In genomic region chr6:141482773-141483172, GRCh38 we compare ENCODE assay signal across 10 cellular contexts.
DNase-seq lines count a peak whose midpoint lies in the region; ATAC-seq, FAIRE-seq and TF ChIP-seq lines count a peak whose summit lies in the region.
"Had no signal": no experiment of that assay in that cellular context is flagged by ENCODE, and none has a peak within 500 bp of the region (broad histone marks: within the 10 kb centered on the region; RNA-seq: fewer than 3 reads in every experiment).

No MANE protein-coding gene starts in this region.

- peak overlapping the region; percentile 79 for H3K4me3 Mint-ChIP-seq in activated naive CD8-positive, alpha-beta T cell treated with anti-CD3 and anti-CD28 coated beads for 36 hours
- peak overlapping the region; percentile 85 for H3K4me3 Mint-ChIP-seq in natural killer cell treated with Interleukin-12 subunit alpha and Interleukin-12 subunit beta and Interleukin-15 and Interleukin-18, amount 100 ng/mL, for 72 hours

- H3K4me1 Mint-ChIP-seq in activated naive CD8-positive, alpha-beta T cell treated with anti-CD3 and anti-CD28 coated beads for 36 hours, result peaks cover 30% of the 10 kb centered on the region
- peaks cover 19 to 27% of the 10 kb centered on the region in 2 donors for H3K4me1 Mint-ChIP-seq in natural killer cell treated with Interleukin-12 subunit alpha and Interleukin-12 subunit beta and Interleukin-15 and Interleukin-18, amount 100 ng/mL, for 72 hours (ENCODE audit: low read depth in 2 of 2)

- H3K79me2 ChIP-seq in MM.1S (ENCODE audit: low read length), result no peaks in the 10 kb centered on the region

- no peaks in the 10 kb centered on the region for H4K20me1 ChIP-seq in MM.1S (ENCODE audit: insufficient read depth, low read length)

- H3K4me1 ChIP-seq in MM.1S (ENCODE audit: low read length), result peaks cover 21% of the 10 kb centered on the region

- no peaks in the 10 kb centered on the region for H3K36me3 ChIP-seq in MM.1S (replicated peaks; ENCODE audit: insufficient read depth, low read length)

- no peak for ATAC-seq in natural killer cell treated with Interleukin-12 subunit alpha and Interleukin-12 subunit beta and Interleukin-15 and Interleukin-18, amount 100 ng/mL, for 72 hours
- no peak for ATAC-seq in GM18868 (IDR thresholded peaks at IDR 0.05; ENCODE audit: unreplicated experiment)
- no peak for ATAC-seq in HG02642 (IDR thresholded peaks at IDR 0.05; ENCODE audit: poor library complexity, unreplicated experiment)

- H3K36me3 Mint-ChIP-seq in activated naive CD8-positive, alpha-beta T cell treated with anti-CD3 and anti-CD28 coated beads for 36 hours, result peaks cover 12% of the 10 kb centered on the region
- no peaks in the 10 kb centered on the region for H3K36me3 Mint-ChIP-seq in natural killer cell treated with Interleukin-12 subunit alpha and Interleukin-12 subunit beta and Interleukin-15 and Interleukin-18, amount 100 ng/mL, for 72 hours

- H3F3A ChIP-seq in MM.1S (ENCODE audit: insufficient read depth, low read length), result peaks cover 23% of the 10 kb centered on the region

- no peaks in the 10 kb centered on the region for H3K27me3 ChIP-seq in MM.1S (replicated peaks; ENCODE audit: insufficient read depth, low read length)

- no peaks in the 10 kb centered on the region for H3K27me3 Mint-ChIP-seq in activated naive CD8-positive, alpha-beta T cell treated with anti-CD3 and anti-CD28 coated beads for 36 hours
- H3K27me3 Mint-ChIP-seq in natural killer cell treated with Interleukin-12 subunit alpha and Interleukin-12 subunit beta and Interleukin-15 and Interleukin-18, amount 100 ng/mL, for 72 hours, result no peaks in the 10 kb centered on the region

- DNase-seq in DMS114 treated with DMSO at 0.1 percent for 48 hours (lab: John Stamatoyannopoulos, UW; ENCODE audit: unreplicated experiment), result peak; percentile 89
- DNase-seq in MM.1S, result no peak
- no peak for DNase-seq in activated naive CD8-positive, alpha-beta T cell treated with anti-CD3 and anti-CD28 coated beads for 36 hours
- no peak for DNase-seq in natural killer cell treated with Interleukin-12 subunit alpha and Interleukin-12 subunit beta and Interleukin-15 and Interleukin-18, amount 100 ng/mL, for 72 hours (ENCODE audit: low spot score)
- DNase-seq in D721Med (ENCODE audit: insufficient read length, low spot score), result no peak
- no peak for DNase-seq in head of caudate nucleus
- DNase-seq: NCI-H524 treated with DMSO at 0.1 percent for 48 hours; stimulated activated CD4-positive, alpha-beta T cell treated with anti-CD3 and anti-CD28 coated beads, Interleukin-15, amount 100 ng/mL, for 24 hours had no signal

- peak overlapping the region; percentile 45 for H3K4me3 ChIP-seq in MM.1S (ENCODE audit: low read length)

- peak overlapping the region; percentile 48 for H3K9ac ChIP-seq in MM.1S (ENCODE audit: low read length)

- intact Hi-C loops in head of caudate nucleus (cut with DNase I), result no loop called here

- no peak for TF ChIP-seq CTCF in MM.1S (IDR thresholded peaks at IDR 0.05; ENCODE audit: low read length)
- TF ChIP-seq CTCF in D721Med (IDR thresholded peaks at IDR 0.05; ENCODE audit: insufficient read depth, missing control alignments), result no peak

- no peaks in the 10 kb centered on the region for H3K9me3 ChIP-seq in MM.1S (replicated peaks; ENCODE audit: insufficient read depth, low read length)

- H2AFZ ChIP-seq in MM.1S (ENCODE audit: low read length), result peak overlapping the region; percentile 63

- H3K9me3 Mint-ChIP-seq in activated naive CD8-positive, alpha-beta T cell treated with anti-CD3 and anti-CD28 coated beads for 36 hours, result peaks cover 15% of the 10 kb centered on the region
- no peaks in the 10 kb centered on the region for H3K9me3 Mint-ChIP-seq in natural killer cell treated with Interleukin-12 subunit alpha and Interleukin-12 subunit beta and Interleukin-15 and Interleukin-18, amount 100 ng/mL, for 72 hours

- no peak for FAIRE-seq in D721Med (lab: Jason Lieb, UNC)

- peak overlapping the region; percentile 92; the same call in 1 of the 2 replicates for H3K27ac ChIP-seq in MM.1S (ENCODE audit: low read length)

- peak overlapping the region; percentile 72 for H3K4me2 ChIP-seq in MM.1S (ENCODE audit: low read depth, low read length)

- H3K9me2 ChIP-seq in MM.1S (replicated peaks; ENCODE audit: insufficient read depth, low read length), result no peaks in the 10 kb centered on the region

- peak overlapping the region; percentile 94 for H3K27ac Mint-ChIP-seq in activated naive CD8-positive, alpha-beta T cell treated with anti-CD3 and anti-CD28 coated beads for 36 hours
- peak overlapping the region; percentile 83 to 95 for H3K27ac Mint-ChIP-seq in natural killer cell treated with Interleukin-12 subunit alpha and Interleukin-12 subunit beta and Interleukin-15 and Interleukin-18, amount 100 ng/mL, for 72 hours
